11 cellular contexts compared by ENCODE assay signal in genomic region chr2:226475650-226476049, GRCh38.
DNase-seq lines count a peak whose midpoint lies in the region; ATAC-seq and TF ChIP-seq lines count a peak whose summit lies in the region.
"Had no signal": no experiment of that assay in that cellular context is flagged by ENCODE, and none has a peak within 500 bp of the region (broad histone marks: within the 10 kb centered on the region; RNA-seq: fewer than 3 reads in every experiment).

No MANE protein-coding gene starts in this region.

- H3K4me3 ChIP-seq in GM23338, result no peak overlapping the region
- no peak overlapping the region for H3K4me3 ChIP-seq in SJSA1
- H3K4me3 ChIP-seq in fibroblast of pulmonary artery (replicated peaks; ENCODE audit: low read depth, low read length), result no peak overlapping the region
- no peak overlapping the region for H3K4me3 ChIP-seq in skeletal muscle satellite cell (ENCODE audit: low read length)
- H3K4me3 ChIP-seq in WERI-Rb-1 (ENCODE audit: low read depth, low read length), result no peak overlapping the region
- H3K4me3 ChIP-seq: lung, transverse colon had no signal

- no peaks in the 10 kb centered on the region for H3K27me3 ChIP-seq in GM23338 (ENCODE audit: insufficient read depth)
- no peaks in the 10 kb centered on the region for H3K27me3 ChIP-seq in SJSA1 (replicated peaks)
- no peaks in the 10 kb centered on the region for H3K27me3 ChIP-seq in skeletal muscle satellite cell (ENCODE audit: control insufficient read depth, insufficient read depth, low read length)
- no peaks in the 10 kb centered on the region for H3K27me3 ChIP-seq in WERI-Rb-1 (ENCODE audit: insufficient read depth, low read depth, severe bottlenecking)
- H3K27me3 ChIP-seq: transverse colon had no signal

- H3K4me1 Mint-ChIP-seq in GM23338, result peaks cover 20% of the 10 kb centered on the region

- no peaks in the 10 kb centered on the region for H3F3A ChIP-seq in GM23338 (replicated peaks; ENCODE audit: low read depth)

- H3K36me3 ChIP-seq in GM23338 (ENCODE audit: insufficient read depth) (no peaks in the 10 kb centered on the region), SJSA1 (no peaks in the 10 kb centered on the region), skeletal muscle satellite cell (ENCODE audit: insufficient read depth, low read length) (no peaks in the 10 kb centered on the region), WERI-Rb-1 (no peaks in the 10 kb centered on the region)
- H3K36me3 ChIP-seq: transverse colon had no signal

- H3K4me2 ChIP-seq in GM23338 (no peak overlapping the region), skeletal muscle satellite cell (ENCODE audit: low read length) (peak overlapping the region; percentile 52)

- H3K4me3 Mint-ChIP-seq in GM23338, result no peak overlapping the region

- ATAC-seq in GM23338, result no peak

- peak; percentile 7 for DNase-seq in GM23338 (ENCODE audit: low spot score)
- DNase-seq in SJSA1 (ENCODE audit: low read depth in 1 of 2, low spot score in 2 of 2), result peak in 1 of 2 experiments; percentile 84
- peak; percentile 78 for DNase-seq in fibroblast of pulmonary artery (ENCODE audit: low read depth)
- no peak for DNase-seq in WERI-Rb-1
- no peak for DNase-seq in Kasumi-1 (lab: John Stamatoyannopoulos, UW)
- no peak for DNase-seq in NCI-H2171 treated with DMSO at 0.1 percent for 48 hours (lab: John Stamatoyannopoulos, UW)
- DNase-seq: DMS153, NCI-H2029 treated with DMSO at 0.1 percent for 48 hours, transverse colon had no signal

- no peak for TF ChIP-seq CTCF in GM23338 (conservative IDR thresholded peaks at IDR 0.05; ENCODE audit: low read depth in 2 of 2)
- TF ChIP-seq CTCF in fibroblast of pulmonary artery (IDR thresholded peaks at IDR 0.05; ENCODE audit: low read length, missing control alignments), result no peak
- no peak for TF ChIP-seq CTCF in WERI-Rb-1 (IDR thresholded peaks at IDR 0.05; ENCODE audit: low read depth, low read length)

- no peaks in the 10 kb centered on the region for H3K79me2 ChIP-seq in GM23338 (replicated peaks; ENCODE audit: insufficient read depth)

- H3K9me2 ChIP-seq in GM23338 (ENCODE audit: insufficient read depth), result peaks cover 12% of the 10 kb centered on the region

- no peak overlapping the region for H2AFZ ChIP-seq in GM23338

- peaks cover 5% of the 10 kb centered on the region; the same call in 2 of the 3 replicates for H3K36me3 Mint-ChIP-seq in GM23338 (ENCODE audit: low read depth)

- H3K27ac ChIP-seq in GM23338 (ENCODE audit: low read depth), result no peak overlapping the region
- H3K27ac ChIP-seq in SJSA1, result peak overlapping the region; percentile 99
- H3K27ac ChIP-seq in WERI-Rb-1, result no peak overlapping the region

- H3K4me1 ChIP-seq in GM23338 (ENCODE audit: insufficient read depth), result peaks cover 3% of the 10 kb centered on the region; the same call in 1 of the 2 replicates
- H3K4me1 ChIP-seq in SJSA1 (replicated peaks), result peaks cover 59% of the 10 kb centered on the region
- peaks cover 47% of the 10 kb centered on the region for H3K4me1 ChIP-seq in skeletal muscle satellite cell (ENCODE audit: control insufficient read depth, insufficient read depth, low read length)

- H3K9me3 ChIP-seq in SJSA1 (replicated peaks) (0 out of 2 replicates have a peak, but pooled peaks cover 3% of the 10 kb centered on the region), skeletal muscle satellite cell (replicated peaks; ENCODE audit: low read length) (no peaks in the 10 kb centered on the region), WERI-Rb-1 (ENCODE audit: severe bottlenecking) (no peaks in the 10 kb centered on the region)
- H3K9me3 ChIP-seq: transverse colon had no signal

- H3K27ac Mint-ChIP-seq in GM23338, result no peak overlapping the region

- peak overlapping the region; percentile 58 for H3K9ac ChIP-seq in skeletal muscle satellite cell (ENCODE audit: low read depth, low read length)

- no peaks in the 10 kb centered on the region for H4K20me1 ChIP-seq in GM23338 (replicated peaks; ENCODE audit: insufficient read depth)

- H3K27me3 Mint-ChIP-seq in GM23338 (ENCODE audit: insufficient read depth, low read depth, poor library complexity), result no peaks in the 10 kb centered on the region

- peaks cover 7% of the 10 kb centered on the region; the same call in 1 of the 3 replicates for H3K9me3 Mint-ChIP-seq in GM23338

TF ChIP-seq in GM23338, 12 proteins besides CTCF, POLR2A, EP300 and RAD21 (continues in another document):
- TF ChIP-seq NANOG (IDR thresholded peaks at IDR 0.05; ENCODE audit: borderline replicate concordance) (no peak), ZNF331 (CRISPR knock-in tag; IDR thresholded peaks at IDR 0.05; ENCODE audit: low read depth) (no peak), JUNB (IDR thresholded peaks at IDR 0.05; ENCODE audit: unreplicated experiment) (no peak), ZNF462 (CRISPR knock-in tag; IDR thresholded peaks at IDR 0.05) (no peak), EZH2 (IDR thresholded peaks at IDR 0.05; ENCODE audit: low read depth, unreplicated experiment) (no peak)

Comparison
In these comparisons a context has a peak if more than half of its experiments do, and no peak if none do; other contexts are left out.
1. DNase-seq: peak in GM23338 (single experiment) and fibroblast of pulmonary artery (single experiment); none in WERI-Rb-1 (single experiment), Kasumi-1 (0 of 2) and NCI-H2171 treated with DMSO at 0.1 percent for 48 hours (single experiment).